17 cellular contexts compared by ENCODE assay signal in the genomic region with DNA sequence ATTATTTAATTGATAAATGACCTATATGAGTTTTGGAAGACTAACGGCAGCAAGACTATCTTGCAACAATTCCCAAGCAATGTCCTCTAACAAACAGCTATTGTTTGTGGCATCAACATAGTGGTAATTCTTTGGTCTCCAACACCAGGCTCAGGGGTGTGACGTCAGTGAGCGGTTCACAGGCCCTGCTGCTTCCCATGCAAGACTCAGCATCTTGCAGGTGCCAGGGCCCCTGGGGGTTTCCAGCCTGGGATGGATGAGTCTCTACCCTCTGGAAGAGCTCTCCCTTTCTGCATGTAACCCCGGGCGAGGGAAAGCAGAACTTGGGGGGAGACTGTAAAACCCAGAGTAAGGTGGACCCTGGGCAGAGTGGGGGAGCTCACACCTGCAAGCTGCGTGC.
A peak's percentile ranks its signal among the peaks of the same experiment; 100 is the strongest.
DNase-seq lines count a peak whose midpoint lies in the region; ATAC-seq and TF ChIP-seq lines count a peak whose summit lies in the region.
"Had no signal": no experiment of that assay in that cellular context is flagged by ENCODE, and none has a peak within 500 bp of the region (broad histone marks: within the 10 kb centered on the region; RNA-seq: fewer than 3 reads in every experiment).

No MANE protein-coding gene starts in this region.

- no peaks in the 10 kb centered on the region for H3K36me3 Mint-ChIP-seq in endodermal cell (ENCODE audit: low read depth)
- no peaks in the 10 kb centered on the region for H3K36me3 Mint-ChIP-seq in activated CD8-positive, alpha-beta T cell treated with anti-CD3 and anti-CD28 coated beads for 36 hours (ENCODE audit: low read depth)
- H3K36me3 Mint-ChIP-seq: CD8-positive, alpha-beta T cell had no signal

- 88 to 92% methylated on average over 4 to 6 of the region's 6 CpGs for WGBS in endodermal cell (ENCODE audit: insufficient coverage in 1 of 2, insufficient read length in 1 of 2), 2 experiments

- peak overlapping the region; percentile 67 for H3K4me3 Mint-ChIP-seq in endodermal cell
- no peak overlapping the region for H3K4me3 Mint-ChIP-seq in activated CD8-positive, alpha-beta T cell treated with anti-CD3 and anti-CD28 coated beads for 36 hours
- H3K4me3 Mint-ChIP-seq: CD8-positive, alpha-beta T cell had no signal

- H3K36me3 ChIP-seq in HUES48 (ENCODE audit: control insufficient read depth, insufficient read depth, low read length) (no peaks in the 10 kb centered on the region), endodermal cell (ENCODE audit: control insufficient read depth, insufficient read depth, low read length) (no peaks in the 10 kb centered on the region), WERI-Rb-1 (no peaks in the 10 kb centered on the region)

- H3K27me3 ChIP-seq in HUES48 (ENCODE audit: control insufficient read depth, insufficient read depth, low read length) (peaks cover 27% of the 10 kb centered on the region), endodermal cell (ENCODE audit: control insufficient read depth, insufficient read depth, low read length, poor library complexity, severe bottlenecking) (peaks cover 13% of the 10 kb centered on the region), WERI-Rb-1 (ENCODE audit: insufficient read depth, low read depth, severe bottlenecking) (peaks cover 31% of the 10 kb centered on the region)

- DNase-seq in endodermal cell = no peak
- peak; percentile 76 for DNase-seq in medulla oblongata (ENCODE audit: extremely low spot score)
- DNase-seq in putamen (ENCODE audit: low spot score) = peak; percentile 37
- DNase-seq in activated CD8-positive, alpha-beta T cell treated with anti-CD3 and anti-CD28 coated beads for 36 hours = no peak
- no peak for DNase-seq in WERI-Rb-1
- DNase-seq: ACHN; CD8-positive, alpha-beta T cell; DND-41; GF-D8; IMR-90; Kasumi-1; NCI-H1417 treated with DMSO at 0.1 percent for 48 hours; NCI-H2029; NCI-H510A treated with DMSO at 0.1 percent for 48 hours; SHP77 treated with DMSO at 0.1 percent for 48 hours had no signal

- H3K4me1 ChIP-seq in HUES48 (ENCODE audit: control insufficient read depth, insufficient read depth, low read length) (0 out of 2 replicates have a peak, but pooled peaks cover 2% of the 10 kb centered on the region), endodermal cell (ENCODE audit: control insufficient read depth, insufficient read depth, low read length) (no peaks in the 10 kb centered on the region)

- no peak overlapping the region for H3K27ac ChIP-seq in HUES48 (ENCODE audit: low read depth, low read length)
- no peak overlapping the region for H3K27ac ChIP-seq in endodermal cell (ENCODE audit: low read depth, low read length)
- no peak overlapping the region for H3K27ac ChIP-seq in WERI-Rb-1

- peaks cover 5% of the 10 kb centered on the region for H3K4me1 Mint-ChIP-seq in endodermal cell
- no peaks in the 10 kb centered on the region for H3K4me1 Mint-ChIP-seq in activated CD8-positive, alpha-beta T cell treated with anti-CD3 and anti-CD28 coated beads for 36 hours (ENCODE audit: low read depth)

- H3K9me3 Mint-ChIP-seq in endodermal cell = peaks cover 12% of the 10 kb centered on the region
- peaks cover 11% of the 10 kb centered on the region for H3K9me3 Mint-ChIP-seq in activated CD8-positive, alpha-beta T cell treated with anti-CD3 and anti-CD28 coated beads for 36 hours

- H3K4me3 ChIP-seq in HUES48 (ENCODE audit: low read depth, low read length) = peak overlapping the region; percentile 82; the same call in 1 of the 2 replicates
- no peak overlapping the region for H3K4me3 ChIP-seq in endodermal cell (ENCODE audit: low read length)
- no peak overlapping the region for H3K4me3 ChIP-seq in WERI-Rb-1 (ENCODE audit: low read depth, low read length)

- no peak overlapping the region for H3K27ac Mint-ChIP-seq in endodermal cell
- no peak overlapping the region for H3K27ac Mint-ChIP-seq in activated CD8-positive, alpha-beta T cell treated with anti-CD3 and anti-CD28 coated beads for 36 hours
- H3K27ac Mint-ChIP-seq: CD8-positive, alpha-beta T cell had no signal

- H3K27me3 Mint-ChIP-seq in endodermal cell (ENCODE audit: insufficient read depth) = peaks cover 36% of the 10 kb centered on the region
- H3K27me3 Mint-ChIP-seq in activated CD8-positive, alpha-beta T cell treated with anti-CD3 and anti-CD28 coated beads for 36 hours = peaks cover 27% of the 10 kb centered on the region

- peaks cover 3% of the 10 kb centered on the region; the same call in 1 of the 2 replicates for H3K9me3 ChIP-seq in HUES48 (ENCODE audit: control insufficient read depth, insufficient read depth, low read length)
- H3K9me3 ChIP-seq in endodermal cell (ENCODE audit: control insufficient read depth, low read length) = no peaks in the 10 kb centered on the region
- H3K9me3 ChIP-seq in WERI-Rb-1 (ENCODE audit: severe bottlenecking) = peaks cover 4% of the 10 kb centered on the region

- TF ChIP-seq CTCF in endodermal cell (conservative IDR thresholded peaks at IDR 0.05) (no peak), WERI-Rb-1 (IDR thresholded peaks at IDR 0.05; ENCODE audit: low read depth, low read length) (no peak)
- no peak for TF ChIP-seq CTCF in activated CD8-positive, alpha-beta T cell treated with anti-CD3 and anti-CD28 coated beads for 36 hours (IDR thresholded peaks at IDR 0.05)

- H3K9ac ChIP-seq in HUES48 (ENCODE audit: low read depth, low read length) = no peak overlapping the region
- H3K9ac ChIP-seq in endodermal cell (ENCODE audit: extremely low read depth, low read length, poor library complexity, severe bottlenecking) = no peak overlapping the region

- CTCF ChIA-PET in activated CD8-positive, alpha-beta T cell treated with anti-CD3 and anti-CD28 coated beads for 36 hours (lab: Charles Lee) = no interaction called here

- intact Hi-C loops in activated CD8-positive, alpha-beta T cell treated with anti-CD3 and anti-CD28 coated beads for 36 hours (cut with micrococcal nuclease) = no loop called here

- POLR2A ChIA-PET in activated CD8-positive, alpha-beta T cell treated with anti-CD3 and anti-CD28 coated beads for 36 hours (lab: Charles Lee) = no interaction called here

- ATAC-seq in activated CD8-positive, alpha-beta T cell treated with anti-CD3 and anti-CD28 coated beads for 36 hours = no peak
- no peak for ATAC-seq in GM19395 (IDR thresholded peaks at IDR 0.05; ENCODE audit: unreplicated experiment)
- ATAC-seq: CD8-positive, alpha-beta T cell had no signal

Comparison
In these comparisons a context has a peak if more than half of its experiments do, and no peak if none do; other contexts are left out.
1. DNase-seq: peak in medulla oblongata (single experiment) and putamen (single experiment); none in endodermal cell (single experiment), activated CD8-positive, alpha-beta T cell treated with anti-CD3 and anti-CD28 coated beads for 36 hours (single experiment) and WERI-Rb-1 (single experiment).